In genomic region chr12:62192486-62193250, GRCh38 we compare ENCODE assay signal across 8 cellular contexts.
DNase-seq lines count a peak whose midpoint lies in the region; ATAC-seq and TF ChIP-seq lines count a peak whose summit lies in the region.

No MANE protein-coding gene starts in this region.

- H3F3A ChIP-seq in PC-3 (ENCODE audit: low read length, unreplicated experiment): no peaks in the 10 kb centered on the region
- peaks cover 9% of the 10 kb centered on the region for H3F3A ChIP-seq in neural progenitor cell (ENCODE audit: low read depth)

- peak; percentile 64 for DNase-seq in GDM1 (lab: John Stamatoyannopoulos, UW)
- peak; percentile 75 for DNase-seq in H4 (ENCODE audit: low spot score)
- DNase-seq in PC-3: peak; percentile 85
- DNase-seq in activated effector memory CD4-positive, alpha-beta T cell treated with anti-CD3 and anti-CD28 coated beads, Interleukin-2, amount 50 U/mL, for 16 hours: peak; percentile 69
- DNase-seq in foreskin melanocyte: peak; percentile 74
- DNase-seq in neural progenitor cell (ENCODE audit: low spot score): peak; percentile 89
- peak; percentile 64 for DNase-seq in ureter (ENCODE audit: low spot score)

- H2AFZ ChIP-seq in PC-3 (ENCODE audit: low read length) (peak overlapping the region; percentile 82), neural progenitor cell (replicated peaks) (peak overlapping the region; percentile 96)

- H3K27ac ChIP-seq in KOPT-K1 (ENCODE audit: low read depth, low read length, poor library complexity, severe bottlenecking) (peak overlapping the region; percentile 69), PC-3 (ENCODE audit: low read length) (no peak overlapping the region), neural progenitor cell (no peak overlapping the region)

- H3K27ac Mint-ChIP-seq in neural progenitor cell: no peak overlapping the region

- H3K9ac ChIP-seq in PC-3 (ENCODE audit: low read length) (no peak overlapping the region), neural progenitor cell (no peak overlapping the region)

- H3K9me2 ChIP-seq in PC-3 (replicated peaks; ENCODE audit: low read length): no peaks in the 10 kb centered on the region

- H3K4me1 ChIP-seq in PC-3 (ENCODE audit: insufficient read depth, low read length) (peaks cover 23% of the 10 kb centered on the region), neural progenitor cell (peaks cover 13% of the 10 kb centered on the region)

- POLR2A ChIA-PET in PC-3 (lab: Charles Lee; ENCODE audit: unreplicated experiment): interaction anchor here (0.6 kb wide), 1 partner anchor 1107 kb away, joined by 3 read pairs; no protein-coding TSS in a partner anchor

- H3K4me3 ChIP-seq in PC-3 (ENCODE audit: low read length) (peak overlapping the region; percentile 61), neural progenitor cell (peak overlapping the region; percentile 65)

- H3K27me3 Mint-ChIP-seq in neural progenitor cell (ENCODE audit: insufficient read depth, low read depth): peaks cover 18% of the 10 kb centered on the region

- peaks cover 9% of the 10 kb centered on the region for H3K4me1 Mint-ChIP-seq in neural progenitor cell

- peak; percentile 89 for ATAC-seq in PC-3

- H4K20me1 ChIP-seq in PC-3 (ENCODE audit: low read length): no peaks in the 10 kb centered on the region
- H4K20me1 ChIP-seq in neural progenitor cell (ENCODE audit: low read depth): no peaks in the 10 kb centered on the region

- H3K4me3 Mint-ChIP-seq in neural progenitor cell: peak overlapping the region; percentile 86

- CTCF ChIA-PET in PC-3 (lab: Charles Lee): interaction anchor here (0.6 to 0.7 kb wide), 2 partner anchors 18 to 20 kb away, joined by 3 read pairs; no protein-coding TSS in a partner anchor

- BruUV-seq in PC-3 (replicated peaks; lab: Mats Ljungman, UMichigan): no TSS peak

- peak; percentile 88 for TF ChIP-seq CTCF in PC-3 (conservative IDR thresholded peaks at IDR 0.05; ENCODE audit: low read depth, low read length)
- peak; percentile 88 for TF ChIP-seq CTCF in neural progenitor cell (IDR thresholded peaks at IDR 0.05)

- intact Hi-C loops in PC-3 (cut with micrococcal nuclease): loop anchor here (2.0 kb wide), 2 partner anchors 70 to 186 kb away; no protein-coding TSS in a partner anchor

- H3K9me3 Mint-ChIP-seq in neural progenitor cell: peaks cover 3% of the 10 kb centered on the region

- H3K79me2 ChIP-seq in PC-3 (ENCODE audit: low read length): no peaks in the 10 kb centered on the region
- no peaks in the 10 kb centered on the region for H3K79me2 ChIP-seq in neural progenitor cell (ENCODE audit: low read depth)

- no peaks in the 10 kb centered on the region for H3K36me3 Mint-ChIP-seq in neural progenitor cell

- no peaks in the 10 kb centered on the region for H3K9me3 ChIP-seq in KOPT-K1 (ENCODE audit: insufficient read depth, low read length, poor library complexity, severe bottlenecking)
- H3K9me3 ChIP-seq in PC-3 (ENCODE audit: low read length): no peaks in the 10 kb centered on the region
- peaks cover 7% of the 10 kb centered on the region for H3K9me3 ChIP-seq in neural progenitor cell (ENCODE audit: low read depth)

- H3K36me3 ChIP-seq in KOPT-K1 (ENCODE audit: insufficient read depth, low read length): no peaks in the 10 kb centered on the region
- H3K36me3 ChIP-seq in PC-3 (ENCODE audit: low read depth, low read length): no peaks in the 10 kb centered on the region
- H3K36me3 ChIP-seq in neural progenitor cell: no peaks in the 10 kb centered on the region

- H3K27me3 ChIP-seq in PC-3 (ENCODE audit: low read length) (peaks cover 19% of the 10 kb centered on the region), neural progenitor cell (peaks cover 49% of the 10 kb centered on the region)

- H3K4me2 ChIP-seq in PC-3 (ENCODE audit: low read length) (peak overlapping the region; percentile 91), neural progenitor cell (peak overlapping the region; percentile 88)
